In the genomic region with DNA sequence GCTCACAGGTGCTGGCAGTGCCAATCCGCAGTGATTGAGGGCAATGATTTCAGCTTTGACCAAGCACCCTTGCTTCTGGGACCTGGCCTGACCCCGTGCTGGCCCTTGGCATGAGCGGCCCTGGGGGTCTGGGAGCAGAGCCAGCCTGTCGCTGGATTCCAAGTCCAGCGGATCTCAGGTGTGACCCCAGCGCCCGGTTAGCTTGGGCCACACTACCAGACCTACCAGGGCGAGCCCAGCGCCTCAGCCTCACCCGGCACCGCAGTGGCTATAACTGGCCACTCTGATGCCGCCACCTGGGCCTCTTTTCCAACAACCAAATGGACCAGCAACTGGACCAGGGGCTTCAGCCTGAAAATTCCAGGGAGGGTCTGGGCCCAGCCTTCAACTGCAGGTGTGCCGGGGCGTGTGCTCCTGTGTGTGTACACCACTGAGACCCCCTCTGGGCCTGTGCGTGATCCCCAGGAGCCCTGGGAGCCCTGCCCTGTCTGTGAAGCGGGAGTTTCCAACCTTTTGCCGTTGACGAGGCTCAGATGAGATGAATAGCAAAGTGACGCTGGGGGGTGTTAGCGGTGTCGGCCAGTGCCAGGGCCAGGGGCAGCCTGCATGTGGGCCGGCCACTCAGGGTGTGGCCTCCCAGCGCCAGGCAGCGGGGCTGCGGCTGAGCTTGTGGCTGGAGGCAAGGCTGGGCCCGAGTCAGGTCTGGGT, we compare ENCODE assay signal across 8 cellular contexts. TPM values are rescaled to one million over a fixed set of nuclear protein-coding genes. Genes with fewer than 3 reads are reported as not detected.
DNase-seq lines count a peak whose midpoint lies in the region; ATAC-seq and TF ChIP-seq lines count a peak whose summit lies in the region.

No MANE protein-coding gene starts in this region.

- BruUV-seq in PC-3 (replicated peaks; lab: Mats Ljungman, UMichigan), result TSS peak; percentile 76

- ATAC-seq in CD4-positive, alpha-beta T cell (ENCODE audit: poor library complexity), result peak; percentile 46
- ATAC-seq in PC-3, result peak; percentile 39

- H4K20me1 ChIP-seq in PC-3 (ENCODE audit: low read length), result no peaks in the 10 kb centered on the region

- H3K27ac Mint-ChIP-seq in CD4-positive, alpha-beta T cell, result peak overlapping the region; percentile 99
- H3K27ac Mint-ChIP-seq in neural crest cell (ENCODE audit: unreplicated experiment), result peak overlapping the region; percentile 57

- peak overlapping the region; percentile 85 for H3K9ac ChIP-seq in PC-3 (ENCODE audit: low read length)

- H3K4me2 ChIP-seq in PC-3 (ENCODE audit: low read length), result peak overlapping the region; percentile 89

- H3K4me1 Mint-ChIP-seq in CD4-positive, alpha-beta T cell (ENCODE audit: low read depth), result peaks cover 37% of the 10 kb centered on the region
- H3K4me1 Mint-ChIP-seq in neural crest cell, result peaks cover 16% of the 10 kb centered on the region

- peak overlapping the region; percentile 69 for H3K4me3 ChIP-seq in PC-3 (ENCODE audit: low read length)

- no peaks in the 10 kb centered on the region for H3F3A ChIP-seq in PC-3 (ENCODE audit: low read length, unreplicated experiment)

- no peaks in the 10 kb centered on the region for H3K27me3 Mint-ChIP-seq in CD4-positive, alpha-beta T cell
- H3K27me3 Mint-ChIP-seq in neural crest cell (ENCODE audit: low read depth), result no peaks in the 10 kb centered on the region

- CTCF ChIA-PET in CD4-positive, alpha-beta T cell (lab: Charles Lee), result interaction anchor here (1.4 to 1.8 kb wide), 2 partner anchors 23 to 42 kb away, joined by 6 to 10 read pairs; no protein-coding TSS in a partner anchor
- CTCF ChIA-PET in PC-3 (lab: Charles Lee), result interaction anchor here (0.5 to 1.2 kb wide), 2 partner anchors 23 to 211 kb away, joined by 7 to 8 read pairs; no protein-coding TSS in a partner anchor

- no peaks in the 10 kb centered on the region for H3K9me2 ChIP-seq in PC-3 (replicated peaks; ENCODE audit: low read length)

- no peaks in the 10 kb centered on the region for H3K27me3 ChIP-seq in CD4-positive, alpha-beta T cell (ENCODE audit: control insufficient read depth, insufficient read depth, low read length)
- no peaks in the 10 kb centered on the region for H3K27me3 ChIP-seq in PC-3 (ENCODE audit: low read length)

- peak in 4 of 10 experiments; percentile 7 to 36 (median 20) for DNase-seq in CD4-positive, alpha-beta T cell
- DNase-seq in PC-3, result no peak
- peak; percentile 51 for DNase-seq in dermis blood vessel endothelial cell
- DNase-seq in neural crest cell (ENCODE audit: low read depth, low spot score), result no peak
- no peak for DNase-seq in NK-92 treated with Interleukin-12 subunit alpha and Interleukin-12 subunit beta, amount 100 ng/mL, for 24 hours (lab: John Stamatoyannopoulos, UW)
- no peak for DNase-seq in foreskin melanocyte
- DNase-seq in HPDE6-E6E7 (ENCODE audit: extremely low spot score), result no peak
- DNase-seq in ecto neural progenitor cell (ENCODE audit: low spot score), result no peak

- H3K36me3 ChIP-seq in PC-3 (ENCODE audit: low read depth, low read length), result no peaks in the 10 kb centered on the region

- H3K27ac ChIP-seq in CD4-positive, alpha-beta T cell (ENCODE audit: low read depth, low read length), result peak overlapping the region; percentile 79
- H3K27ac ChIP-seq in PC-3 (ENCODE audit: low read length), result peak overlapping the region; percentile 47

- H3K4me1 ChIP-seq in PC-3 (ENCODE audit: insufficient read depth, low read length), result peaks cover 18% of the 10 kb centered on the region

- intact Hi-C loops in CD4-positive, alpha-beta T cell (cut with DNase I, micrococcal nuclease), result loop anchor here in 1 of 2 experiments (1.0 to 2.0 kb wide), 3 partner anchors 22 to 41 kb away; partner anchors contain the start of gene ABLIM2
- intact Hi-C loops in PC-3 (cut with micrococcal nuclease), result no loop called here

- peak overlapping the region; percentile 99 for H3K4me3 Mint-ChIP-seq in CD4-positive, alpha-beta T cell
- H3K4me3 Mint-ChIP-seq in neural crest cell, result no peak overlapping the region

- H2AFZ ChIP-seq in PC-3 (ENCODE audit: low read length), result no peak overlapping the region

- peaks cover 17% of the 10 kb centered on the region for H3K36me3 Mint-ChIP-seq in CD4-positive, alpha-beta T cell (ENCODE audit: low read depth)
- no peaks in the 10 kb centered on the region for H3K36me3 Mint-ChIP-seq in neural crest cell (ENCODE audit: low read depth)

- no peak for TF ChIP-seq CTCF in CD4-positive, alpha-beta T cell (IDR thresholded peaks at IDR 0.05)
- TF ChIP-seq CTCF in PC-3 (conservative IDR thresholded peaks at IDR 0.05; ENCODE audit: low read depth, low read length) (no peak), neural crest cell (conservative IDR thresholded peaks at IDR 0.05) (no peak)

- H3K9me3 ChIP-seq in CD4-positive, alpha-beta T cell (ENCODE audit: control insufficient read depth, low read length), result no peaks in the 10 kb centered on the region
- no peaks in the 10 kb centered on the region for H3K9me3 ChIP-seq in PC-3 (ENCODE audit: low read length)

- no peaks in the 10 kb centered on the region for H3K9me3 Mint-ChIP-seq in CD4-positive, alpha-beta T cell
- no peaks in the 10 kb centered on the region for H3K9me3 Mint-ChIP-seq in neural crest cell

- H3K79me2 ChIP-seq in PC-3 (ENCODE audit: low read length), result peaks cover 16% of the 10 kb centered on the region

- POLR2A ChIA-PET in CD4-positive, alpha-beta T cell (lab: Charles Lee), result interaction anchor here (0.6 to 2.6 kb wide), 11 partner anchors 18 to 1560 kb away, joined by 3 to 20 read pairs (median 4); partner anchors contain the start of genes ABLIM2 and MRFAP1
- POLR2A ChIA-PET in PC-3 (lab: Charles Lee; ENCODE audit: unreplicated experiment), result interaction anchor here (0.6 kb wide), 1 partner anchor 41 kb away, joined by 3 read pairs; no protein-coding TSS in a partner anchor

RNA-seq across cellular contexts. Expression of gene SH3TC1, which starts 0.7 kb away (rescaled TPM):
- 100 to 1,000 TPM; 119 to 127 TPM for total RNA-seq in CD4-positive, alpha-beta T cell
- 22.6 and 23.1 TPM in 2 replicates for total RNA-seq in PC-3 (2014; rRNA removed)
- total RNA-seq in dermis blood vessel endothelial cell, result 148 and 217 TPM in 2 replicates
- 2.5 and 2.7 TPM in 2 replicates for total RNA-seq in neural crest cell

RNA-seq across cellular contexts. Expression of gene ABLIM2, which starts 41.1 kb away (rescaled TPM):
- total RNA-seq in CD4-positive, alpha-beta T cell, result 1 to 10 TPM; 2.5 to 2.7 TPM
- 3.2 and 3.6 TPM in 2 replicates for total RNA-seq in PC-3 (2014; rRNA removed)
- 8.8 and 10.8 TPM in 2 replicates for total RNA-seq in dermis blood vessel endothelial cell
- 3.8 and 6.8 TPM in 2 replicates for total RNA-seq in neural crest cell
